ENCODE assay signal across 24 cellular contexts in genomic region chrX:40688976-40689375, GRCh38. TPM values are rescaled to one million over a fixed set of nuclear protein-coding genes. Genes with fewer than 3 reads are reported as not detected.
DNase-seq lines count a peak whose midpoint lies in the region; ATAC-seq, FAIRE-seq and TF ChIP-seq lines count a peak whose summit lies in the region.
"Had no signal": no experiment of that assay in that cellular context is flagged by ENCODE, and none has a peak within 500 bp of the region (broad histone marks: within the 10 kb centered on the region; RNA-seq: fewer than 3 reads in every experiment).

No MANE protein-coding gene starts in this region.

- H3K4me3 ChIP-seq in A549: no peak overlapping the region
- H3K4me3 ChIP-seq in psoas muscle: no peak overlapping the region
- H3K4me3 ChIP-seq: GM23338 had no signal

- intact Hi-C loops in psoas muscle (cut with DNase I): no loop called here

- CTCF ChIA-PET in A549 (lab: Yijun Ruan, JAX): interaction anchor here (1.0 to 1.4 kb wide), 2 partner anchors 38 to 105 kb away, joined by 3 read pairs; no protein-coding TSS in a partner anchor

- TF ChIP-seq EP300 in A549 (IDR thresholded peaks at IDR 0.05): no peak

- no peaks in the 10 kb centered on the region for H3K27me3 ChIP-seq in psoas muscle (ENCODE audit: insufficient read depth in 3 of 3, low read length in 2 of 3)
- H3K27me3 ChIP-seq: BE2C had no signal

- TF ChIP-seq CTCF in A549 (IDR thresholded peaks at IDR 0.05): no peak
- TF ChIP-seq CTCF in psoas muscle (IDR thresholded peaks at IDR 0.05): no peak

- TF ChIP-seq RAD21 in A549 (conservative IDR thresholded peaks at IDR 0.05 in 1 of 2, IDR thresholded peaks at IDR 0.05 in 1 of 2): no peak

- peaks cover 0 to 26% of the 10 kb centered on the region in 2 donors for H3K36me3 ChIP-seq in psoas muscle (ENCODE audit: insufficient read depth in 1 of 2, low read depth in 1 of 2)

- no peaks in the 10 kb centered on the region for H3K4me1 ChIP-seq in A549
- H3K4me1 ChIP-seq in psoas muscle: peaks cover 50% of the 10 kb centered on the region
- H3K4me1 ChIP-seq: BE2C had no signal

- no peak overlapping the region for H3K4me2 ChIP-seq in A549
- H3K4me2 ChIP-seq: GM23338 had no signal

- H3K27ac ChIP-seq in A549 (no peak overlapping the region), psoas muscle (peak overlapping the region; percentile 78)
- H3K27ac ChIP-seq: HL-60 had no signal

- TF ChIP-seq POLR2A in A549 (IDR thresholded peaks at IDR 0.05; ENCODE audit: low read length): no peak

- H3K9me3 ChIP-seq in A549 (no peaks in the 10 kb centered on the region), psoas muscle (no peaks in the 10 kb centered on the region)
- H3K9me3 ChIP-seq: BE2C had no signal

- peak; percentile 28 for FAIRE-seq in A549 (lab: Jason Lieb, UNC)
- FAIRE-seq: G401.6, GM12891, GM19239, H54 had no signal

- ATAC-seq in A549 (no peak), psoas muscle (peak; percentile 52 to 75 (median 68))
- ATAC-seq: GM23338 had no signal

- POLR2A ChIA-PET in A549 (lab: Yijun Ruan, JAX): no interaction called here

- DNase-seq in A549 (ENCODE audit: low read depth in 1 of 2, low spot score in 1 of 2) (no peak), dermis blood vessel endothelial cell (peak; percentile 7), fibroblast of peridontal ligament (ENCODE audit: extremely low read depth) (peak; percentile 25), psoas muscle (no peak), HUDEP-2 (lab: John Stamatoyannopoulos, UW; ENCODE audit: unreplicated experiment in 76 of 76) (no peak), NCI-H524 treated with DMSO at 0.1 percent for 48 hours (lab: John Stamatoyannopoulos, UW) (no peak)
- no peak for DNase-seq in activated effector memory CD4-positive, alpha-beta T cell treated with anti-CD3 and anti-CD28 coated beads, Interleukin-2, amount 50 U/mL, for 16 hours
- DNase-seq: ACHN; BE2C; C1 segment of cervical spinal cord; CD4-positive, CD25-positive, alpha-beta regulatory T cell; CD8-positive, alpha-beta memory T cell; COR-L47; DMS 273 treated with DMSO at 0.1 percent for 48 hours; DMS53; DND-41; HCEC 1CT; IMR-90 had no signal

TF ChIP-seq in A549, 52 proteins besides CTCF, POLR2A, EP300 and RAD21:
- no peak for TF ChIP-seq TP53 (CRISPR knock-in tag; IDR thresholded peaks at IDR 0.05)
- TF ChIP-seq FOSB (CRISPR knock-in tag; IDR thresholded peaks at IDR 0.05): no peak
- TF ChIP-seq NPAS2 (CRISPR knock-in tag; IDR thresholded peaks at IDR 0.05; ENCODE audit: borderline replicate concordance): no peak
- no peak for TF ChIP-seq PHF8 (IDR thresholded peaks at IDR 0.05; ENCODE audit: borderline replicate concordance, low read depth)
- no peak for TF ChIP-seq TFCP2L1 (CRISPR knock-in tag; IDR thresholded peaks at IDR 0.05)
- no peak for TF ChIP-seq RARB (CRISPR knock-in tag; IDR thresholded peaks at IDR 0.05)

RNA-seq across cellular contexts. Expression of gene CXorf38, which starts 41.6 kb away (rescaled TPM):
- polyA plus RNA-seq in A549 (2011; rRNA removed) (12.5 and 14.3 TPM in 2 replicates), A549 (2017; fragmentation: RNase III; extraction: RNeasy Plus Mini Kit Qiagen cat#74134 plus additional on column Dnase treatment) (9.6 to 9.8 TPM (median 9.8 TPM) in 3 replicates), psoas muscle (1 to 10 TPM; 2.1 to 2.6 (median 2.3) TPM)
- 4.7 and 5.9 TPM in 2 replicates for polyA plus RNA-seq in A549 (2012; cell fraction: cytosol; rRNA removed)
- 4.5 and 5.8 TPM in 2 replicates for polyA plus RNA-seq in A549 (2012; cell fraction: nucleus; rRNA removed)
- 4.2 and 4.7 TPM in 2 replicates for polyA minus RNA-seq in A549 (2011; rRNA and poly(A)+ RNA removed)
- total RNA-seq in dermis blood vessel endothelial cell (16.5 and 17.1 TPM in 2 replicates), psoas muscle (1 to 10 TPM; 3.1 to 3.9 (median 3.7) TPM)

RNA-seq across cellular contexts. Expression of gene MED14, which starts 46.4 kb away (rescaled TPM):
- polyA plus RNA-seq in A549 (2011; rRNA removed) (62.0 and 82.6 TPM in 2 replicates), A549 (2017; fragmentation: RNase III; extraction: RNeasy Plus Mini Kit Qiagen cat#74134 plus additional on column Dnase treatment) (22.5 to 26.8 TPM (median 23.5 TPM) in 3 replicates), psoas muscle (10 to 100 TPM; 10.7 to 23.9 (median 14.3) TPM)
- 24.3 and 27.1 TPM in 2 replicates for polyA plus RNA-seq in A549 (2012; cell fraction: cytosol; rRNA removed)
- 27.7 and 36.9 TPM in 2 replicates for polyA plus RNA-seq in A549 (2012; cell fraction: nucleus; rRNA removed)
- 69.6 and 90.6 TPM in 2 replicates for polyA minus RNA-seq in A549 (2011; rRNA and poly(A)+ RNA removed)
- total RNA-seq in dermis blood vessel endothelial cell (26.7 and 37.2 TPM in 2 replicates), psoas muscle (10 to 100 TPM; 46.6 to 63.2 (median 55.9) TPM)

Comparison
In these comparisons a context has a peak if more than half of its experiments do, and no peak if none do; other contexts are left out.
1. ATAC-seq: peak in psoas muscle (4 of 4); none in A549 (0 of 2).
2. DNase-seq: peak in dermis blood vessel endothelial cell (single experiment) and fibroblast of peridontal ligament (single experiment); none in A549 (0 of 2), psoas muscle (0 of 2), HUDEP-2 (0 of 76), NCI-H524 treated with DMSO at 0.1 percent for 48 hours (single experiment) and activated effector memory CD4-positive, alpha-beta T cell treated with anti-CD3 and anti-CD28 coated beads, Interleukin-2, amount 50 U/mL, for 16 hours (single experiment).